In the genomic region with DNA sequence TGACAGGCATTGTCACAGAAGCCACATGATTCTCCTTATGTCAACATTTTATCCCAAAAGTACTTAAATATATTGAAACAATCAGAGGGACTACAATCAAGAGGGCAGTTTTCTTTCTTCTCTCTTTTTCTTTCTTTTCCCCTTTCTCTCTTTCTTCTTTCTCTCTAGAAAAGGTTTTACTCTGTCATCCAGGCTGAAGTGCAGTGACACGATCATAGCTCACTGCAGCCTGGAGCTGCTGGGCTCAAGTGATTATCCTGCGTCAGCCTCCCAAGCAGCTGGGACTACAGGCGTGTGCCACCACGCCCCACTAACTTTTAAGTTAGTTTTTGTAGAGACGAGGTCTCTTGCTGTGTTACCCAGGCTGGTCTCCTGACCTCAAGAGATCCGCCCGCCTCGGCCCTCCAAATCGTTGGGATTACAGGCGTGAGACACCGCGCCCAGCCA, we compare ENCODE assay signal across 8 cellular contexts. TPM values are rescaled to one million over a fixed set of nuclear protein-coding genes. Genes with fewer than 3 reads are reported as not detected.
A peak's percentile ranks its signal among the peaks of the same experiment; 100 is the strongest.
DNase-seq lines count a peak whose midpoint lies in the region; ATAC-seq and TF ChIP-seq lines count a peak whose summit lies in the region.

No MANE protein-coding gene starts in this region.

- peaks cover 0 to 23% (median 8%) of the 10 kb centered on the region in 4 donors for H3K4me1 ChIP-seq in right lobe of liver
- peaks cover 0 to 34% (median 12%) of the 10 kb centered on the region in 4 donors for H3K4me1 ChIP-seq in tibial artery

- no peak for DNase-seq in activated T-cell treated with anti-CD3 and anti-CD28 coated beads, Interleukin-2, amount 50 U/mL, for 24 hours
- DNase-seq in activated T-cell treated with anti-CD3 and anti-CD28 coated beads for 4 hours (no peak), astrocyte of the cerebellum (ENCODE audit: low read depth) (no peak), right lobe of liver (no peak), tibial artery (peak in 1 of 2 donors; percentile 66), NCI-H1436 (lab: John Stamatoyannopoulos, UW) (no peak)
- DNase-seq in effector CD8-positive, alpha-beta T cell (lab: John Stamatoyannopoulos, UW) = no peak

- no peaks in the 10 kb centered on the region for H3K9me3 ChIP-seq in right lobe of liver
- H3K9me3 ChIP-seq in tibial artery = no peaks in the 10 kb centered on the region

- peak overlapping the region; percentile 78 for H3K4me3 Mint-ChIP-seq in activated T-cell treated with anti-CD3 and anti-CD28 coated beads, Interleukin-2, amount 50 U/mL, for 24 hours

- TF ChIP-seq POLR2A in right lobe of liver (IDR thresholded peaks at IDR 0.05) = no peak

- peak overlapping the region; percentile 80 for H3K4me3 ChIP-seq in astrocyte of the cerebellum (ENCODE audit: low read depth, low read length)
- peak overlapping the region; percentile 75 to 80 (median 80) for H3K4me3 ChIP-seq in right lobe of liver
- peak overlapping the region; percentile 82 to 83 for H3K4me3 ChIP-seq in tibial artery

- peaks cover 19% of the 10 kb centered on the region for H3K27me3 Mint-ChIP-seq in activated T-cell treated with anti-CD3 and anti-CD28 coated beads, Interleukin-2, amount 50 U/mL, for 24 hours

- WGBS in right lobe of liver (ENCODE audit: insufficient coverage, low coverage, low lambda C conversion rate, missing lambda C conversion rate) = 56% methylated on average over 12 of the region's 12 CpGs

- peak in 2 of 4 donors; percentile 1 to 3 for ATAC-seq in right lobe of liver
- no peak for ATAC-seq in HG02588 (IDR thresholded peaks at IDR 0.05; ENCODE audit: unreplicated experiment)

- H3K27me3 ChIP-seq in right lobe of liver (no peaks in the 10 kb centered on the region), tibial artery (no peaks in the 10 kb centered on the region)

- peaks cover 22% of the 10 kb centered on the region for H3K36me3 Mint-ChIP-seq in activated T-cell treated with anti-CD3 and anti-CD28 coated beads, Interleukin-2, amount 50 U/mL, for 24 hours (ENCODE audit: low read depth)

- TF ChIP-seq CTCF in astrocyte of the cerebellum (IDR thresholded peaks at IDR 0.05; ENCODE audit: low read depth, low read length, missing control alignments) (no peak), right lobe of liver (IDR thresholded peaks at IDR 0.05) (no peak), tibial artery (IDR thresholded peaks at IDR 0.05) (no peak)

- H3K4me1 Mint-ChIP-seq in activated T-cell treated with anti-CD3 and anti-CD28 coated beads, Interleukin-2, amount 50 U/mL, for 24 hours (ENCODE audit: low read depth) = peaks cover 40% of the 10 kb centered on the region

- H3K27ac Mint-ChIP-seq in activated T-cell treated with anti-CD3 and anti-CD28 coated beads, Interleukin-2, amount 50 U/mL, for 24 hours = peak overlapping the region; percentile 82

- H3K36me3 ChIP-seq in right lobe of liver (no peaks in the 10 kb centered on the region), tibial artery (no peaks in the 10 kb centered on the region)

- intact Hi-C loops in right lobe of liver (cut with DNase I) (no loop called here), tibial artery (cut with DNase I; ENCODE audit: low total_unique reads) (loop anchor here (10.0 kb wide), 1 partner anchor 91 kb away; a partner anchor contains a TSS)

- H3K27ac ChIP-seq in right lobe of liver (peak overlapping the region; percentile 79 to 91 (median 91)), tibial artery (peak overlapping the region; percentile 96)

- H3K9me3 Mint-ChIP-seq in activated T-cell treated with anti-CD3 and anti-CD28 coated beads, Interleukin-2, amount 50 U/mL, for 24 hours = no peaks in the 10 kb centered on the region

- in situ Hi-C loops in astrocyte of the cerebellum (cut with HindIII; ENCODE audit: low sequenced_read_pairs) = no loop called here

RNA-seq across cellular contexts. Expression of a gene that starts 1.0 kb away (rescaled TPM):
- total RNA-seq in right lobe of liver = 10 to 100 TPM in 4 of 6 experiments, 1 to 10 TPM in 2; 8.4 to 15.2 (median 10.9) TPM

RNA-seq across cellular contexts. Expression of a gene that starts 18.8 kb away (rescaled TPM):
- total RNA-seq in right lobe of liver = 1 to 10 TPM in 3 of 6 experiments, under 1 TPM in 3; 0.55 to 1.5 (median 1.1) TPM
